Comparison of ENCODE assay signal across 29 cellular contexts in the genomic region with DNA sequence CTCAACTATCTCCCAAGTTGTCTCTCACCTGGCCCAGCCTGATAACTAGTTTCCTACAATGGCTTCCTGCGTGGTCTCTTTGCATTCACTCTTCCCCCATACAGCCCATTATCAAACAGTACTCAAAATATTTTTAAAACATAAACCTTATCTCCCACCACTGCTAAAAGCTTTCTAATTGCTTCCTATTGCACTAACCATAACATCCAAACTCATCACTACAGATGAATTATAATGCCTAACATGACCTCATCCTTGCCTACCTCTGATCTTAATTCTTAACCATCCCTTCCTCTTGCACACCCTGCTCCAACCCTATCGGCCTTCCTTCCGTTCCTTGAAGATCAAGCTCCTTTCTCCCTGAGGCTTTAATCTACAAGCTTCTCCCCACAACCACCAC. TPM values are rescaled to one million over a fixed set of nuclear protein-coding genes. Genes with fewer than 3 reads are reported as not detected.
A peak's percentile ranks its signal among the peaks of the same experiment; 100 is the strongest.
DNase-seq lines count a peak whose midpoint lies in the region; ATAC-seq, FAIRE-seq and TF ChIP-seq lines count a peak whose summit lies in the region.
"Had no signal": no experiment of that assay in that cellular context is flagged by ENCODE, and none has a peak within 500 bp of the region (broad histone marks: within the 10 kb centered on the region; RNA-seq: fewer than 3 reads in every experiment).

No MANE protein-coding gene starts in this region.

- dilution Hi-C loops in endothelial cell of umbilical vein (cut with MboI; ENCODE audit: extremely low pct_ligation_motif_present, low sequenced_read_pairs): no loop called here

- H3K4me3 ChIP-seq in BE2C (ENCODE audit: low read depth, low read length) (no peak overlapping the region), endothelial cell of umbilical vein (replicated peaks in 1 of 3; ENCODE audit: insufficient read depth in 1 of 3, low read depth in 1 of 3, low read length in 3 of 3) (no peak overlapping the region)
- H3K4me3 ChIP-seq: breast epithelium, gastroesophageal sphincter, GM23248, neural progenitor cell, SK-N-MC, vagina had no signal

- POLR2A ChIA-PET in endothelial cell of umbilical vein (lab: Charles Lee): no interaction called here

- H4K20me1 ChIP-seq in endothelial cell of umbilical vein (replicated peaks; ENCODE audit: control insufficient read depth, extremely low read depth, insufficient read depth, low read length): peaks cover 9% of the 10 kb centered on the region

- ATAC-seq in SK-N-SH treated with all-trans-retinoic acid at 6 μM for 48 hours: no peak
- ATAC-seq in GM19395 (IDR thresholded peaks at IDR 0.05; ENCODE audit: unreplicated experiment): no peak
- ATAC-seq: activated CD4-positive, CD25-positive, alpha-beta regulatory T cell treated with anti-CD3 and anti-CD28 coated beads, Interleukin-2, amount 50 U/mL, for 24 hours; gastroesophageal sphincter; sciatic nerve had no signal

- no peak for FAIRE-seq in endothelial cell of umbilical vein (lab: Jason Lieb, UNC)
- FAIRE-seq: endometrium, islet of Langerhans had no signal

- intact Hi-C loops in endothelial cell of umbilical vein (cut with micrococcal nuclease): no loop called here

- H3K27ac ChIP-seq in endothelial cell of umbilical vein (ENCODE audit: insufficient read depth, low read depth, low read length): no peak overlapping the region
- H3K27ac ChIP-seq: breast epithelium, C4-2B, gastroesophageal sphincter, GM23248, neural progenitor cell, SK-N-MC, vagina had no signal

- TF ChIP-seq CTCF in BE2C (IDR thresholded peaks at IDR 0.05; ENCODE audit: low read depth, low read length) (no peak), endothelial cell of umbilical vein (IDR thresholded peaks at IDR 0.05; ENCODE audit: extremely low read depth in 1 of 2, insufficient read depth in 1 of 2, low read depth in 1 of 2, low read length in 2 of 2) (no peak)

- H2AFZ ChIP-seq in endothelial cell of umbilical vein (ENCODE audit: low read depth, low read length): no peak overlapping the region
- H2AFZ ChIP-seq: GM23248, neural progenitor cell had no signal

- H3K4me1 ChIP-seq in BE2C (peaks cover 9% of the 10 kb centered on the region), endothelial cell of umbilical vein (ENCODE audit: control insufficient read depth, extremely low read depth, insufficient read depth, low read length) (peaks cover 6% of the 10 kb centered on the region)
- H3K4me1 ChIP-seq: breast epithelium, neural progenitor cell had no signal

- H3K36me3 ChIP-seq in BE2C (no peaks in the 10 kb centered on the region), endothelial cell of umbilical vein (ENCODE audit: control insufficient read depth in 2 of 2, extremely low read depth in 1 of 2, insufficient read depth in 2 of 2, low read length in 2 of 2) (no peaks in the 10 kb centered on the region)
- H3K36me3 ChIP-seq: breast epithelium, gastroesophageal sphincter, neural progenitor cell, vagina had no signal

- TF ChIP-seq POLR2A in endothelial cell of umbilical vein (IDR thresholded peaks at IDR 0.05; ENCODE audit: low read depth, low read length): no peak

- H3K79me2 ChIP-seq in endothelial cell of umbilical vein (ENCODE audit: control insufficient read depth, insufficient read depth, low read length): peaks cover 51% of the 10 kb centered on the region

- H3K9ac ChIP-seq in endothelial cell of umbilical vein (replicated peaks; ENCODE audit: extremely low read depth, insufficient read depth, low read length): no peak overlapping the region
- H3K9ac ChIP-seq: GM23248, neural progenitor cell had no signal

- DNase-seq in BE2C: peak; percentile 14
- peak; percentile 45 for DNase-seq in CMK (ENCODE audit: low read depth)
- DNase-seq in endothelial cell of umbilical vein (ENCODE audit: low read depth, low spot score): no peak
- no peak for DNase-seq in NCI-H526 (lab: John Stamatoyannopoulos, UW)
- no peak for DNase-seq in stimulated activated CD4-positive, alpha-beta T cell treated with anti-CD3 and anti-CD28 coated beads, Interleukin-1b, Interleukin-23, amount 100 ng/mL, for 48 hours
- no peak for DNase-seq in HuH-7.5 (ENCODE audit: low spot score)
- DNase-seq: activated gamma-delta T cell treated with Interleukin-2 at 50 U/mL for 16 hours, amniotic stem cell, cortex of kidney, DMS 273 treated with DMSO at 0.1 percent for 48 hours, GM23248, HFFc6, hypothalamus, Karpas-422, NCI-H187 treated with DMSO at 0.1 percent for 48 hours, NCI-H345, NCI-H82 had no signal

- H3K4me2 ChIP-seq in endothelial cell of umbilical vein (ENCODE audit: insufficient read depth, low read length): no peak overlapping the region
- H3K4me2 ChIP-seq: neural progenitor cell had no signal

- CTCF ChIA-PET in endothelial cell of umbilical vein (lab: Charles Lee): no interaction called here

- BruUV-seq in endothelial cell of umbilical vein (replicated peaks; lab: Mats Ljungman, UMichigan): no TSS peak

- H3K9me3 ChIP-seq in BE2C: no peaks in the 10 kb centered on the region
- no peaks in the 10 kb centered on the region for H3K9me3 ChIP-seq in endothelial cell of umbilical vein (replicated peaks; ENCODE audit: control insufficient read depth, insufficient read depth, low read length)
- H3K9me3 ChIP-seq: breast epithelium, gastroesophageal sphincter, vagina had no signal

- H3K27me3 ChIP-seq in BE2C: no peaks in the 10 kb centered on the region
- H3K27me3 ChIP-seq in endothelial cell of umbilical vein (ENCODE audit: control insufficient read depth in 2 of 2, insufficient read depth in 2 of 2, low read length in 2 of 2): no peaks in the 10 kb centered on the region
- H3K27me3 ChIP-seq: breast epithelium, gastroesophageal sphincter, neural progenitor cell, vagina had no signal

- no peaks in the 10 kb centered on the region for H3K9me1 ChIP-seq in endothelial cell of umbilical vein (replicated peaks; ENCODE audit: control insufficient read depth, extremely low read depth, insufficient read depth, low read length)

TF ChIP-seq in SK-N-SH treated with all-trans-retinoic acid at 6 μM for 48 hours, 23 proteins besides CTCF, POLR2A, EP300 and RAD21:
- TF ChIP-seq, protein P1, sequence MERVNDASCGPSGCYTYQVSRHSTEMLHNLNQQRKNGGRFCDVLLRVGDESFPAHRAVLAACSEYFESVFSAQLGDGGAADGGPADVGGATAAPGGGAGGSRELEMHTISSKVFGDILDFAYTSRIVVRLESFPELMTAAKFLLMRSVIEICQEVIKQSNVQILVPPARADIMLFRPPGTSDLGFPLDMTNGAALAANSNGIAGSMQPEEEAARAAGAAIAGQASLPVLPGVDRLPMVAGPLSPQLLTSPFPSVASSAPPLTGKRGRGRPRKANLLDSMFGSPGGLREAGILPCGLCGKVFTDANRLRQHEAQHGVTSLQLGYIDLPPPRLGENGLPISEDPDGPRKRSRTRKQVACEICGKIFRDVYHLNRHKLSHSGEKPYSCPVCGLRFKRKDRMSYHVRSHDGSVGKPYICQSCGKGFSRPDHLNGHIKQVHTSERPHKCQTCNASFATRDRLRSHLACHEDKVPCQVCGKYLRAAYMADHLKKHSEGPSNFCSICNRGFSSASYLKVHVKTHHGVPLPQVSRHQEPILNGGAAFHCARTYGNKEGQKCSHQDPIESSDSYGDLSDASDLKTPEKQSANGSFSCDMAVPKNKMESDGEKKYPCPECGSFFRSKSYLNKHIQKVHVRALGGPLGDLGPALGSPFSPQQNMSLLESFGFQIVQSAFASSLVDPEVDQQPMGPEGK (CRISPR knock-in tag; IDR thresholded peaks at IDR 0.05; ENCODE audit: borderline replicate concordance): no peak
- peak; percentile 57 for TF ChIP-seq ISL1 (CRISPR knock-in tag; IDR thresholded peaks at IDR 0.05)

TF ChIP-seq in endothelial cell of umbilical vein, 7 proteins besides CTCF, POLR2A, EP300 and RAD21:
- TF ChIP-seq GATA2 (IDR thresholded peaks at IDR 0.05; ENCODE audit: insufficient read depth, insufficient read length, low read depth, low read length) (peak; percentile 44), MYC (IDR thresholded peaks at IDR 0.05; ENCODE audit: low read depth, low read length) (no peak)

RNA-seq across cellular contexts. Expression of gene ACAP2, which starts 17.0 kb away (rescaled TPM):
- 13.7 TPM for polyA plus RNA-seq in BE2C (2012; ENCODE audit: insufficient read depth, insufficient read length, low read depth)
- 34.4 and 36.9 TPM in 2 replicates for total RNA-seq in endothelial cell of umbilical vein
- polyA plus RNA-seq in endothelial cell of umbilical vein: 5.5 and 13.6 TPM in 2 replicates
- polyA plus RNA-seq in endothelial cell of umbilical vein (2011; cell fraction: cytosol; rRNA removed): 6.5 and 7.3 TPM in 2 replicates
- polyA plus RNA-seq in endothelial cell of umbilical vein (2011; cell fraction: nucleus; rRNA removed): 18.7 and 26.1 TPM in 2 replicates
- 13.8 and 15.3 TPM in 2 replicates for polyA plus RNA-seq in endothelial cell of umbilical vein (2012)
- 35.8 and 43.6 TPM in 2 replicates for polyA minus RNA-seq in endothelial cell of umbilical vein
- polyA minus RNA-seq in endothelial cell of umbilical vein (2011; cell fraction: cytosol; rRNA and poly(A)+ RNA removed): 31.0 TPM
- polyA minus RNA-seq in endothelial cell of umbilical vein (2011; cell fraction: nucleus; rRNA and poly(A)+ RNA removed): 55.7 and 70.0 TPM in 2 replicates

Comparison
In these comparisons a context has a peak if more than half of its experiments do, and no peak if none do; other contexts are left out.
1. DNase-seq: peak in BE2C (single experiment) and CMK (single experiment); none in endothelial cell of umbilical vein (single experiment), NCI-H526 (0 of 2), stimulated activated CD4-positive, alpha-beta T cell treated with anti-CD3 and anti-CD28 coated beads, Interleukin-1b, Interleukin-23, amount 100 ng/mL, for 48 hours (single experiment) and HuH-7.5 (single experiment).